Comparison of ENCODE assay signal across 15 cellular contexts in the genomic region with DNA sequence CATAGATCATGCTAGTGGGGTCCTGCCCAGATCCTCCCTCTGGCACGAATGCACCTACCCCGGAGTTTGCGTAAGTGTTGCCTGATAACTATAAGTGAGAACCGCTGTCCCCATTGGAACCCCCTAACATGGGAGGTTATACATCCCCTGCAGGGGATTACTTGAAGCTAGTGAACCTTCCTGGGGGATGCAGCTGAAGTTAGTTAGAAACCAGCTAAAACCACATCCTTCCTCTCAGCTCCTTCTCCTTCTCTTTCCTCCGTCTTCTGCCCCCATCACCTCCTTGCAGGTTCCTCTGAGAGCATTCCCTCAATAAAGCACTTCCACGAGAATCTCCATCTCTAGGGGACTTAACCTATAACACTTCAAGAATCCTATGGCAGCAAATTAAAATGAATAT.
DNase-seq lines count a peak whose midpoint lies in the region; ATAC-seq, FAIRE-seq and TF ChIP-seq lines count a peak whose summit lies in the region.
"Had no signal": no experiment of that assay in that cellular context is flagged by ENCODE, and none has a peak within 500 bp of the region (broad histone marks: within the 10 kb centered on the region; RNA-seq: fewer than 3 reads in every experiment).

No MANE protein-coding gene starts in this region.

- no peak overlapping the region for H2AFZ ChIP-seq in astrocyte (ENCODE audit: low read depth, low read length)

- peak; percentile 34 for FAIRE-seq in astrocyte (lab: Jason Lieb, UNC)

- in situ Hi-C loops in KBM-7 (cut with MboI; ENCODE audit: low pct_unique_long_range_greater_than_20kb, low sequenced_read_pairs): no loop called here

- H3K36me3 ChIP-seq in astrocyte (ENCODE audit: insufficient read depth, low read length): peaks cover 9% of the 10 kb centered on the region

- H4K20me1 ChIP-seq in astrocyte (ENCODE audit: insufficient read depth, low read length): no peaks in the 10 kb centered on the region

- no peak overlapping the region for H3K27ac ChIP-seq in astrocyte (ENCODE audit: low read depth, low read length)
- H3K27ac ChIP-seq: 22Rv1, dorsolateral prefrontal cortex, sigmoid colon, upper lobe of left lung had no signal

- no peak for TF ChIP-seq CTCF in astrocyte (IDR thresholded peaks at IDR 0.05; ENCODE audit: insufficient read depth, low read depth, low read length)

- H3K4me3 ChIP-seq in astrocyte (ENCODE audit: insufficient read depth, low read depth, low read length): no peak overlapping the region
- H3K4me3 ChIP-seq: dorsolateral prefrontal cortex, lung, sigmoid colon, upper lobe of left lung had no signal

- H3K4me1 ChIP-seq in astrocyte (ENCODE audit: insufficient read depth, low read length): peaks cover 17% of the 10 kb centered on the region
- H3K4me1 ChIP-seq: sigmoid colon, upper lobe of left lung had no signal

- H3K9ac ChIP-seq in astrocyte (ENCODE audit: low read length): no peak overlapping the region

- no peaks in the 10 kb centered on the region for H3K27me3 ChIP-seq in astrocyte (ENCODE audit: insufficient read depth, low read length)
- H3K27me3 ChIP-seq: dorsolateral prefrontal cortex, sigmoid colon, upper lobe of left lung had no signal

- H3K27ac Mint-ChIP-seq in T-helper 1 cell treated with Interleukin-12 subunit alpha and Interleukin-12 subunit beta and Interleukin-4 antibody, amounts not matched to agents 30 μg/mL and 1 μg/mL, for 36 hours: peak overlapping the region; percentile 1
- no peak overlapping the region for H3K27ac Mint-ChIP-seq in astrocyte (ENCODE audit: unreplicated experiment)
- H3K27ac Mint-ChIP-seq in natural killer cell treated with Interleukin-12 subunit alpha and Interleukin-12 subunit beta and Interleukin-15 and Interleukin-18, amount 100 ng/mL, for 72 hours: peak overlapping the region; percentile 32 to 57

- no peaks in the 10 kb centered on the region for H3K9me3 Mint-ChIP-seq in T-helper 1 cell treated with Interleukin-12 subunit alpha and Interleukin-12 subunit beta and Interleukin-4 antibody, amounts not matched to agents 30 μg/mL and 1 μg/mL, for 36 hours
- H3K9me3 Mint-ChIP-seq in astrocyte (ENCODE audit: unreplicated experiment): no peaks in the 10 kb centered on the region
- no peaks in the 10 kb centered on the region for H3K9me3 Mint-ChIP-seq in natural killer cell treated with Interleukin-12 subunit alpha and Interleukin-12 subunit beta and Interleukin-15 and Interleukin-18, amount 100 ng/mL, for 72 hours

- peak overlapping the region; percentile 40 for H3K4me2 ChIP-seq in astrocyte (ENCODE audit: low read length)

- H3K36me3 Mint-ChIP-seq in T-helper 1 cell treated with Interleukin-12 subunit alpha and Interleukin-12 subunit beta and Interleukin-4 antibody, amounts not matched to agents 30 μg/mL and 1 μg/mL, for 36 hours (ENCODE audit: low read depth): peaks cover 6% of the 10 kb centered on the region
- H3K36me3 Mint-ChIP-seq in astrocyte (ENCODE audit: low read depth, unreplicated experiment): peaks cover 42% of the 10 kb centered on the region
- H3K36me3 Mint-ChIP-seq in natural killer cell treated with Interleukin-12 subunit alpha and Interleukin-12 subunit beta and Interleukin-15 and Interleukin-18, amount 100 ng/mL, for 72 hours: peaks cover 6% of the 10 kb centered on the region

- peak overlapping the region; percentile 33 for H3K4me3 Mint-ChIP-seq in T-helper 1 cell treated with Interleukin-12 subunit alpha and Interleukin-12 subunit beta and Interleukin-4 antibody, amounts not matched to agents 30 μg/mL and 1 μg/mL, for 36 hours
- no peak overlapping the region for H3K4me3 Mint-ChIP-seq in astrocyte (ENCODE audit: unreplicated experiment)
- H3K4me3 Mint-ChIP-seq in natural killer cell treated with Interleukin-12 subunit alpha and Interleukin-12 subunit beta and Interleukin-15 and Interleukin-18, amount 100 ng/mL, for 72 hours: peak overlapping the region; percentile 41

- no peak for DNase-seq in T-helper 1 cell
- DNase-seq in KBM-7: peak; percentile 40
- DNase-seq in astrocyte (ENCODE audit: low read depth): no peak
- no peak for DNase-seq in natural killer cell treated with Interleukin-12 subunit alpha and Interleukin-12 subunit beta and Interleukin-15 and Interleukin-18, amount 100 ng/mL, for 72 hours (ENCODE audit: low spot score)
- DNase-seq in COLO829 (ENCODE audit: low spot score): no peak
- no peak for DNase-seq in globus pallidus (ENCODE audit: low spot score)
- no peak for DNase-seq in islet precursor cell
- DNase-seq: dorsolateral prefrontal cortex; NCI-H524 treated with DMSO at 0.1 percent for 48 hours; sigmoid colon; stimulated activated CD4-positive, alpha-beta T cell treated with anti-CD3 and anti-CD28 coated beads, Interleukin-4, amount 100 ng/mL, for 1 hour; upper lobe of left lung had no signal

- peak; percentile 36 to 42 for ATAC-seq in natural killer cell treated with Interleukin-12 subunit alpha and Interleukin-12 subunit beta and Interleukin-15 and Interleukin-18, amount 100 ng/mL, for 72 hours

- no peaks in the 10 kb centered on the region for H3K27me3 Mint-ChIP-seq in T-helper 1 cell treated with Interleukin-12 subunit alpha and Interleukin-12 subunit beta and Interleukin-4 antibody, amounts not matched to agents 30 μg/mL and 1 μg/mL, for 36 hours (ENCODE audit: low read depth)
- H3K27me3 Mint-ChIP-seq in astrocyte (ENCODE audit: low read depth, unreplicated experiment): no peaks in the 10 kb centered on the region
- no peaks in the 10 kb centered on the region for H3K27me3 Mint-ChIP-seq in natural killer cell treated with Interleukin-12 subunit alpha and Interleukin-12 subunit beta and Interleukin-15 and Interleukin-18, amount 100 ng/mL, for 72 hours

- peaks cover 27% of the 10 kb centered on the region for H3K4me1 Mint-ChIP-seq in T-helper 1 cell treated with Interleukin-12 subunit alpha and Interleukin-12 subunit beta and Interleukin-4 antibody, amounts not matched to agents 30 μg/mL and 1 μg/mL, for 36 hours (ENCODE audit: low read depth)
- peaks cover 4% of the 10 kb centered on the region for H3K4me1 Mint-ChIP-seq in astrocyte (ENCODE audit: low read depth, unreplicated experiment)
- H3K4me1 Mint-ChIP-seq in natural killer cell treated with Interleukin-12 subunit alpha and Interleukin-12 subunit beta and Interleukin-15 and Interleukin-18, amount 100 ng/mL, for 72 hours (ENCODE audit: low read depth in 2 of 2): peaks cover 12 to 16% of the 10 kb centered on the region in 2 donors

- no peaks in the 10 kb centered on the region for H3K9me3 ChIP-seq in astrocyte (ENCODE audit: insufficient read depth, low read depth, low read length)
- H3K9me3 ChIP-seq: sigmoid colon, upper lobe of left lung had no signal

- H3K79me2 ChIP-seq in astrocyte (ENCODE audit: insufficient read depth, low read length): no peaks in the 10 kb centered on the region
